1 cellular context compared by ENCODE assay signal in genomic region chr2:4673025-4673489, GRCh38.
TF ChIP-seq lines count a peak whose summit lies in the region.

No MANE protein-coding gene starts in this region.

TF ChIP-seq in K562, 482 proteins besides CTCF, POLR2A, EP300 and RAD21 (continued from another document):
- TF ChIP-seq, protein P1, sequence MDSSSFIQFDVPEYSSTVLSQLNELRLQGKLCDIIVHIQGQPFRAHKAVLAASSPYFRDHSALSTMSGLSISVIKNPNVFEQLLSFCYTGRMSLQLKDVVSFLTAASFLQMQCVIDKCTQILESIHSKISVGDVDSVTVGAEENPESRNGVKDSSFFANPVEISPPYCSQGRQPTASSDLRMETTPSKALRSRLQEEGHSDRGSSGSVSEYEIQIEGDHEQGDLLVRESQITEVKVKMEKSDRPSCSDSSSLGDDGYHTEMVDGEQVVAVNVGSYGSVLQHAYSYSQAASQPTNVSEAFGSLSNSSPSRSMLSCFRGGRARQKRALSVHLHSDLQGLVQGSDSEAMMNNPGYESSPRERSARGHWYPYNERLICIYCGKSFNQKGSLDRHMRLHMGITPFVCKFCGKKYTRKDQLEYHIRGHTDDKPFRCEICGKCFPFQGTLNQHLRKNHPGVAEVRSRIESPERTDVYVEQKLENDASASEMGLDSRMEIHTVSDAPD (CRISPR knock-in tag; IDR thresholded peaks at IDR 0.05): no peak
- TF ChIP-seq RBM17 (IDR thresholded peaks at IDR 0.05; ENCODE audit: borderline replicate concordance, low read depth, low read length) (no peak), ZNF668 (CRISPR knock-in tag; IDR thresholded peaks at IDR 0.05) (no peak), BCL6 (CRISPR knock-in tag; IDR thresholded peaks at IDR 0.05) (no peak), NCOA6 (IDR thresholded peaks at IDR 0.05) (no peak), ZNF318 (IDR thresholded peaks at IDR 0.05; ENCODE audit: borderline replicate concordance in 1 of 2, low read depth in 1 of 2) (0 out of 4 replicates have a peak, but pooled peaks of 1 of the 2 experiments have one; percentile 27), ATF3 (IDR thresholded peaks at IDR 0.05) (0 out of 2 replicates have a peak, but pooled peaks have one; percentile 20), ATF3 (CRISPR knock-in tag; conservative IDR thresholded peaks at IDR 0.05) (no peak), HLTF (IDR thresholded peaks at IDR 0.05) (no peak), MEIS2 (IDR thresholded peaks at IDR 0.05; ENCODE audit: partially characterized antibody) (peak; percentile 32), JUND (IDR thresholded peaks at IDR 0.05; ENCODE audit: borderline replicate concordance, low read depth, low read length) (0 out of 2 replicates have a peak, but pooled peaks have one; percentile 35), JUND (tag; IDR thresholded peaks at IDR 0.05; ENCODE audit: borderline replicate concordance, low read depth, low read length) (peak; percentile 63; the same call in 1 of the 3 replicates), ZNF12 (CRISPR knock-in tag; IDR thresholded peaks at IDR 0.05) (no peak), CBFA2T3 (IDR thresholded peaks at IDR 0.05) (no peak), DNMT1 (IDR thresholded peaks at IDR 0.05) (no peak), RUNX1 (IDR thresholded peaks at IDR 0.05; ENCODE audit: low read depth) (no peak), GTF3C2 (IDR thresholded peaks at IDR 0.05; ENCODE audit: borderline replicate concordance, extremely low read depth, insufficient read length) (no peak), ZNF212 (CRISPR knock-in tag; IDR thresholded peaks at IDR 0.05) (no peak), CXXC5 (CRISPR knock-in tag; IDR thresholded peaks at IDR 0.05) (peak; percentile 18; the same call in 1 of the 2 replicates), TCF3 (CRISPR knock-in tag; IDR thresholded peaks at IDR 0.05) (no peak), SFPQ (IDR thresholded peaks at IDR 0.05; ENCODE audit: low read depth, low read length) (no peak), NR2C2 (CRISPR knock-in tag; IDR thresholded peaks at IDR 0.05) (no peak), NR2C2 (tag; IDR thresholded peaks at IDR 0.05) (peak; percentile 36; the same call in 1 of the 2 replicates), ELF1 (tag; IDR thresholded peaks at IDR 0.05) (peak; percentile 54; the same call in 1 of the 2 replicates), MYNN (IDR thresholded peaks at IDR 0.05) (no peak), MYNN (CRISPR knock-in tag; IDR thresholded peaks at IDR 0.05) (no peak), FOSL1 (tag; conservative IDR thresholded peaks at IDR 0.05) (peak; percentile 65)
- TF ChIP-seq, protein P2, sequence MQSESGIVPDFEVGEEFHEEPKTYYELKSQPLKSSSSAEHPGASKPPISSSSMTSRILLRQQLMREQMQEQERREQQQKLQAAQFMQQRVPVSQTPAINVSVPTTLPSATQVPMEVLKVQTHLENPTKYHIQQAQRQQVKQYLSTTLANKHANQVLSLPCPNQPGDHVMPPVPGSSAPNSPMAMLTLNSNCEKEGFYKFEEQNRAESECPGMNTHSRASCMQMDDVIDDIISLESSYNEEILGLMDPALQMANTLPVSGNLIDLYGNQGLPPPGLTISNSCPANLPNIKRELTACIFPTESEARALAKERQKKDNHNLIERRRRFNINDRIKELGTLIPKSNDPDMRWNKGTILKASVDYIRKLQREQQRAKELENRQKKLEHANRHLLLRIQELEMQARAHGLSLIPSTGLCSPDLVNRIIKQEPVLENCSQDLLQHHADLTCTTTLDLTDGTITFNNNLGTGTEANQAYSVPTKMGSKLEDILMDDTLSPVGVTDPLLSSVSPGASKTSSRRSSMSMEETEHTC (IDR thresholded peaks at IDR 0.05): no peak
- TF ChIP-seq, protein P3, sequence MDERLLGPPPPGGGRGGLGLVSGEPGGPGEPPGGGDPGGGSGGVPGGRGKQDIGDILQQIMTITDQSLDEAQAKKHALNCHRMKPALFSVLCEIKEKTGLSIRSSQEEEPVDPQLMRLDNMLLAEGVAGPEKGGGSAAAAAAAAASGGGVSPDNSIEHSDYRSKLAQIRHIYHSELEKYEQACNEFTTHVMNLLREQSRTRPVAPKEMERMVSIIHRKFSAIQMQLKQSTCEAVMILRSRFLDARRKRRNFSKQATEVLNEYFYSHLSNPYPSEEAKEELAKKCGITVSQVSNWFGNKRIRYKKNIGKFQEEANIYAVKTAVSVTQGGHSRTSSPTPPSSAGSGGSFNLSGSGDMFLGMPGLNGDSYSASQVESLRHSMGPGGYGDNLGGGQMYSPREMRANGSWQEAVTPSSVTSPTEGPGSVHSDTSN (CRISPR knock-in tag; IDR thresholded peaks at IDR 0.05; ENCODE audit: low read depth): no peak
- TF ChIP-seq, protein P3 (tag; conservative IDR thresholded peaks at IDR 0.05; ENCODE audit: low read depth): peak; percentile 53; the same call in 1 of the 2 replicates
